In the genomic region with DNA sequence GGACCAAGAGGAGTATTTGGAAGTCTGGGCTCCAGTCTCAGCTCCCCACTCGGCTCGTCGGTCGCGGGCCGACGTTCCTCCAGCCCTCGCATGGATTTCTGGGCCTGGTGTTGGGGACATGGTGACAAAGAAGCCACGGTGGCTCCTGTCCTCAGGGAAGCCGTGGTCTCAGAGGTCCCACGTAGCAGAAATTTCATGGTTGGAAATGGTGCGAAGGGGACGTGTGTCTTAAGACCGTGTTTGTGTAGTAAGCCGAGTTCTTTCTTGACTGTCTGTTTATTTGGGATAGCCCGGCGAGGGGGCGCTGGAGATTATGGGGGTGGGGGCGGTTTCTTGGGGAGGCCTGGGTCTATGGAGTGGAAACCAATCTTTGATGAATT, we compare ENCODE assay signal across 8 cellular contexts. TPM values are rescaled to one million over a fixed set of nuclear protein-coding genes. Genes with fewer than 3 reads are reported as not detected.
A peak's percentile ranks its signal among the peaks of the same experiment; 100 is the strongest.
DNase-seq lines count a peak whose midpoint lies in the region; ATAC-seq and TF ChIP-seq lines count a peak whose summit lies in the region.

No MANE protein-coding gene starts in this region.

- peak overlapping the region; percentile 76 for H2AFZ ChIP-seq in SU-DHL-6 (ENCODE audit: low read depth, low read length, severe bottlenecking)
- peak overlapping the region; percentile 92 for H2AFZ ChIP-seq in osteoblast (ENCODE audit: low read length)

- 8 to 9% methylated on average over 17 of the region's 19 CpGs for WGBS in esophagus squamous epithelium, 2 donors

- H3K79me2 ChIP-seq in SU-DHL-6 (ENCODE audit: insufficient read depth, low read length) (no peaks in the 10 kb centered on the region), osteoblast (ENCODE audit: insufficient read depth, low read length) (no peaks in the 10 kb centered on the region)

- peak overlapping the region; percentile 36; the same call in 1 of the 2 replicates for H3K9ac ChIP-seq in SU-DHL-6 (ENCODE audit: low read length)

- no peaks in the 10 kb centered on the region for H3K9me2 ChIP-seq in SU-DHL-6 (replicated peaks; ENCODE audit: insufficient read depth, low read length)

- H3K27ac ChIP-seq in SU-DHL-6 (ENCODE audit: low read depth, low read length): no peak overlapping the region
- peak overlapping the region in 2 of 4 donors; percentile 45 to 72 for H3K27ac ChIP-seq in esophagus squamous epithelium
- H3K27ac ChIP-seq in osteoblast (ENCODE audit: low read depth, low read length): no peak overlapping the region

- no peaks in the 10 kb centered on the region for H3F3A ChIP-seq in SU-DHL-6 (ENCODE audit: insufficient read depth)

- TF ChIP-seq CTCF in SU-DHL-6 (IDR thresholded peaks at IDR 0.05; ENCODE audit: insufficient read depth, low read length, poor library complexity, severe bottlenecking) (no peak), esophagus squamous epithelium (IDR thresholded peaks at IDR 0.05) (no peak), osteoblast (IDR thresholded peaks at IDR 0.05; ENCODE audit: extremely low read depth, low read depth, low read length) (no peak)

- H3K36me3 ChIP-seq in SU-DHL-6 (ENCODE audit: low read length) (no peaks in the 10 kb centered on the region), esophagus squamous epithelium (no peaks in the 10 kb centered on the region), osteoblast (ENCODE audit: insufficient read depth, low read length) (no peaks in the 10 kb centered on the region)

- H3K4me1 ChIP-seq in esophagus squamous epithelium (peaks cover 0 to 28% (median 6%) of the 10 kb centered on the region in 3 donors), osteoblast (ENCODE audit: insufficient read depth, low read length) (peaks cover 9% of the 10 kb centered on the region)

- peak overlapping the region; percentile 46 for H3K4me3 ChIP-seq in SU-DHL-6 (ENCODE audit: insufficient read depth, low read length, poor library complexity, severe bottlenecking)
- H3K4me3 ChIP-seq in esophagus squamous epithelium: peak overlapping the region; percentile 37 to 81 (median 56)
- H3K4me3 ChIP-seq in osteoblast (ENCODE audit: insufficient read depth, low read length): peak overlapping the region; percentile 72

- peak overlapping the region; percentile 55 for H3K4me2 ChIP-seq in SU-DHL-6 (ENCODE audit: low read depth, low read length, poor library complexity, severe bottlenecking)
- H3K4me2 ChIP-seq in osteoblast (ENCODE audit: insufficient read depth, low read length): peak overlapping the region; percentile 93

- DNase-seq in NCI-H2171 treated with DMSO at 0.1 percent for 48 hours (lab: John Stamatoyannopoulos, UW): peak; percentile 34
- no peak for DNase-seq in NCI-H2171 (lab: John Stamatoyannopoulos, UW)
- no peak for DNase-seq in esophagus squamous epithelium (lab: John Stamatoyannopoulos, UW)
- peak; percentile 75 for DNase-seq in osteoblast (ENCODE audit: insufficient read length, low spot score, missing footprints)
- DNase-seq in SKM-1 (lab: John Stamatoyannopoulos, UW; ENCODE audit: unreplicated experiment): no peak

- H4K20me1 ChIP-seq in SU-DHL-6 (ENCODE audit: low read depth, low read length): no peaks in the 10 kb centered on the region
- no peaks in the 10 kb centered on the region for H4K20me1 ChIP-seq in osteoblast (ENCODE audit: insufficient read depth, low read length)

- TF ChIP-seq POLR2A in esophagus squamous epithelium (IDR thresholded peaks at IDR 0.05): no peak

- H3K27me3 ChIP-seq in SU-DHL-6 (ENCODE audit: low read length) (no peaks in the 10 kb centered on the region), esophagus squamous epithelium (peaks cover 0 to 70% (median 6%) of the 10 kb centered on the region in 4 donors), osteoblast (ENCODE audit: insufficient read depth, low read length) (peaks cover 4% of the 10 kb centered on the region)

- intact Hi-C loops in esophagus squamous epithelium (cut with DNase I): no loop called here

- ATAC-seq in GM18907 (IDR thresholded peaks at IDR 0.05; ENCODE audit: unreplicated experiment): no peak
- ATAC-seq in HG02870 (IDR thresholded peaks at IDR 0.05; ENCODE audit: unreplicated experiment): no peak

- H3K9me3 ChIP-seq in SU-DHL-6 (ENCODE audit: insufficient read depth, low read length) (no peaks in the 10 kb centered on the region), esophagus squamous epithelium (no peaks in the 10 kb centered on the region), osteoblast (ENCODE audit: low read depth, low read length) (no peaks in the 10 kb centered on the region)

RNA-seq across cellular contexts. Expression of a gene that starts 23.4 kb away (rescaled TPM):
- total RNA-seq in esophagus squamous epithelium (10 to 100 TPM; 10.0 to 24.0 (median 17.2) TPM), osteoblast (38.4 and 39.2 TPM in 2 replicates)

Comparison
In these comparisons a context has a peak if more than half of its experiments do, and no peak if none do; other contexts are left out.
1. DNase-seq: peak in NCI-H2171 treated with DMSO at 0.1 percent for 48 hours (single experiment) and osteoblast (single experiment); none in NCI-H2171 (single experiment), esophagus squamous epithelium (single experiment) and SKM-1 (single experiment).
2. Peak in every context shown above with its lines, with median percentiles within 50 percentile points of each other: H3K4me3 ChIP-seq.